Comparison of ENCODE assay signal across 1 cellular context in the genomic region with DNA sequence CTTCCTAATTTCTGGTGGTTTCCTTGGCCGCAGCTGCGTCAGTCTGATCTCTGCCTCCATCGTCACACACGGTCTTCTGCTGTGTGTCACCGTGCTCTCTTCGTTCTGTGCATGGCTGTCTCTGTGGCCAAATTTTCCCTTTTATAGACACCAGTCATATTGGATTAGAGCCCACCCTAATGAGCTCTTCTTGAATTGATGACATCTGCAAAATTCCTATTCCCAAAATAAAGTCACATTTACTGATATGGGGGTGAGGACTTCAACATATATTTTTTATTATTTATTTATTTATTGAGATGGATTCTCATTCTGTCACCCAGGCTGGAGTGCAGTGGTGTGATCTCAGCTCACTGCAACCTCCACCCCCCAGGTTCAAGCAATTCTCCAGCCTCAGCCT.
TF ChIP-seq lines count a peak whose summit lies in the region.

No MANE protein-coding gene starts in this region.

TF ChIP-seq in HepG2, 621 proteins besides CTCF, POLR2A, EP300 and RAD21:
- TF ChIP-seq ATF6 (CRISPR knock-in tag; conservative IDR thresholded peaks at IDR 0.05) (no peak), MAFK (conservative IDR thresholded peaks at IDR 0.05 in 1 of 2, IDR thresholded peaks at IDR 0.05 in 1 of 2; ENCODE audit: low read length in 2 of 2) (peak; percentile 70 to 79), MAFF (IDR thresholded peaks at IDR 0.05; ENCODE audit: low read depth, low read length) (peak; percentile 63; the same call in 1 of the 2 replicates)
